9 cellular contexts compared by ENCODE assay signal in the genomic region with DNA sequence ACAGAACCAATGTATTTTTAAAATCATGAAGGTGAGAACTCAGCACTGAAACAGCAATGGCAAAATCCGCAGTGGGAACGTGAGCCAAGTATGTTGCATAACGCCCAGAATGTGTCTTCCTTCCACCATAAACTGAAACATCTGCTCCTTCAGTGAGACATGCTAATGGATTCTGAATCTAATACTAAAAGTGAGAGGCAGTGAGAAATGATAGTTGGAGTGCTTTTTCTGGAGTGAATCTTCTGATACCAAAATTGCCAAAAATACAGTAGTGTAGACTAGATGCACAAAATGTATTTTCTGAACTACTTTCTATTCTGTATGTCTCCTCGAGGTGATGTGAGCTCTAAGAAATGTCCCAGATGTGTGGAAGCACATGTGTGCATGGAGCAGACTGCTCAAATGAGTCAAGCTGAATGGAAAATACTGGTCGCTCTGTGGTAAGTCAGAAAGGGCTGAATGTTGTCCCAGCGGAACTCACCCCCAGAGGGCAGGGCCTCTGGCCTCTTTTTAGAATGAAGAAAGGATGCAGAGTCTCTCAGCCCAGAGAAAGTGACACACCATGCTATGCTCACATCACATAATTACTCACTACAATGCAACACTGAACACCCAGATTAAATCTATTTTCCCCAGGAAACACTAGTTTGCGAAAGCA.
DNase-seq lines count a peak whose midpoint lies in the region; ATAC-seq, FAIRE-seq and TF ChIP-seq lines count a peak whose summit lies in the region.
"Had no signal": no experiment of that assay in that cellular context is flagged by ENCODE, and none has a peak within 500 bp of the region (broad histone marks: within the 10 kb centered on the region; RNA-seq: fewer than 3 reads in every experiment).

No MANE protein-coding gene starts in this region.

- no peaks in the 10 kb centered on the region for H4K20me1 ChIP-seq in H1 (replicated peaks in 1 of 2; ENCODE audit: control insufficient read depth in 1 of 2, insufficient read depth in 2 of 2, low read length in 2 of 2)

- no peak overlapping the region for H3K23ac ChIP-seq in H1 (ENCODE audit: insufficient read length)
- no peak overlapping the region for H3K23ac ChIP-seq in trophoblast cell (ENCODE audit: low read length)

- ATAC-seq in GM21447 (IDR thresholded peaks at IDR 0.05; ENCODE audit: unreplicated experiment) = no peak

- no peak for TF ChIP-seq POLR2A in H1 (IDR thresholded peaks at IDR 0.05; ENCODE audit: control extremely low read depth in 1 of 2, low read depth in 2 of 2, low read length in 2 of 2)

- no peak for FAIRE-seq in H1 (lab: Jason Lieb, UNC)

- H2AFZ ChIP-seq in H1 (ENCODE audit: low read length) (no peak overlapping the region), trophoblast cell (ENCODE audit: insufficient read depth, low read length, poor library complexity) (no peak overlapping the region)

- H2BK120ac ChIP-seq in H1 (replicated peaks; ENCODE audit: low read depth, low read length) = peak overlapping the region; percentile 89
- H2BK120ac ChIP-seq in trophoblast cell (ENCODE audit: insufficient read depth, low read length, poor library complexity) = no peak overlapping the region

- DNase-seq in AG10803 (ENCODE audit: low read depth) (peak; percentile 95), RKO (ENCODE audit: low spot score) (peak; percentile 17), H1 (ENCODE audit: low read depth in 1 of 2, low spot score in 2 of 2) (no peak), trophoblast cell (peak; percentile 37 to 89), iPS-NIHi7 (ENCODE audit: extremely low spot score) (no peak), globus pallidus (ENCODE audit: low spot score) (no peak), NCI-H187 (lab: John Stamatoyannopoulos, UW) (no peak)
- DNase-seq: activated B cell treated with CpG ODN at 0.5 μM for 24 hours had no signal

- no peak overlapping the region for H3K56ac ChIP-seq in H1 (replicated peaks; ENCODE audit: insufficient read length, low read depth, low read length)

- TF ChIP-seq CTCF in AG10803 (conservative IDR thresholded peaks at IDR 0.05; ENCODE audit: low read length) = peak; percentile 41
- TF ChIP-seq CTCF in H1 (IDR thresholded peaks at IDR 0.05; ENCODE audit: control extremely low read depth in 1 of 3, insufficient read depth in 1 of 3, low read depth in 1 of 3, low read length in 3 of 3) = peak in 2 of 3 experiments; percentile 1 to 8; a peak in 1 of 4 replicates

- TF ChIP-seq RAD21 in H1 (IDR thresholded peaks at IDR 0.05 in 1 of 2, conservative IDR thresholded peaks at IDR 0.05 in 1 of 2; ENCODE audit: low read depth in 2 of 2, low read length in 2 of 2) = no peak; a peak in 1 of 4 replicates

- no peak overlapping the region for H3K14ac ChIP-seq in H1 (ENCODE audit: insufficient read length)
- H3K14ac ChIP-seq in trophoblast cell (ENCODE audit: low read length) = no peak overlapping the region

- H3K27me3 ChIP-seq in H1 (replicated peaks in 1 of 4; ENCODE audit: control insufficient read depth in 3 of 4, extremely low read depth in 1 of 4, insufficient read depth in 3 of 4, low read length in 3 of 4) (no peaks in the 10 kb centered on the region), trophoblast cell (ENCODE audit: insufficient read depth, low read length) (no peaks in the 10 kb centered on the region)

- H4K91ac ChIP-seq in H1 (replicated peaks; ENCODE audit: insufficient read length, low read length) = peak overlapping the region; percentile 44
- H4K91ac ChIP-seq in trophoblast cell (ENCODE audit: low read depth, low read length) = no peak overlapping the region

- H3K4ac ChIP-seq in H1 (replicated peaks; ENCODE audit: insufficient read length, low read depth, low read length) (no peak overlapping the region), trophoblast cell (ENCODE audit: low read depth, low read length) (no peak overlapping the region)

- H2BK15ac ChIP-seq in H1 (ENCODE audit: low read length) = no peak overlapping the region

- H3K36me3 ChIP-seq in H1 (ENCODE audit: control insufficient read depth in 2 of 4, insufficient read depth in 4 of 4, low read length in 3 of 4) (no peaks in the 10 kb centered on the region), trophoblast cell (ENCODE audit: control insufficient read depth in 1 of 2, insufficient read depth in 2 of 2, low read length in 2 of 2) (no peaks in the 10 kb centered on the region)

- H2AK5ac ChIP-seq in H1 (ENCODE audit: low read depth, low read length) (peak overlapping the region; percentile 34; the same call in 1 of the 2 replicates), trophoblast cell (ENCODE audit: low read length) (no peak overlapping the region)

- no peak overlapping the region for H2BK20ac ChIP-seq in H1 (ENCODE audit: low read length)

- peak overlapping the region; percentile 11; the same call in 1 of the 2 replicates for H2BK5ac ChIP-seq in H1 (ENCODE audit: low read depth, low read length)
- H2BK5ac ChIP-seq in trophoblast cell (ENCODE audit: low read depth, low read length, poor library complexity) = no peak overlapping the region

- H3K27ac ChIP-seq in H1 (ENCODE audit: low read depth, low read length) = no peak overlapping the region
- H3K27ac ChIP-seq in trophoblast cell (ENCODE audit: low read depth, low read length) = no peak overlapping the region

- no peaks in the 10 kb centered on the region for H3K79me2 ChIP-seq in H1 (ENCODE audit: control insufficient read depth in 1 of 2, insufficient read depth in 2 of 2, low read length in 2 of 2)
- H3K79me2 ChIP-seq in trophoblast cell (ENCODE audit: control insufficient read depth, insufficient read depth, low read length, poor library complexity) = no peaks in the 10 kb centered on the region

- H3K4me2 ChIP-seq in H1 (ENCODE audit: insufficient read depth in 1 of 2, low read depth in 2 of 2, low read length in 2 of 2) = 0 out of 4 replicates have a peak overlapping the region, but pooled peaks of 1 of the 2 experiments have one; percentile 8
- H3K4me2 ChIP-seq in trophoblast cell (ENCODE audit: low read length) = no peak overlapping the region

- H4K8ac ChIP-seq in H1 (ENCODE audit: extremely low read depth, insufficient read depth, low read length) = no peak overlapping the region
- no peak overlapping the region for H4K8ac ChIP-seq in trophoblast cell (ENCODE audit: low read depth, low read length)

- H3K4me1 ChIP-seq in H1 (replicated peaks in 1 of 4; ENCODE audit: control insufficient read depth in 3 of 4, insufficient read depth in 4 of 4, low read length in 3 of 4) = peaks cover 0 to 6% (median under 1%) of the 10 kb centered on the region in 4 experiments; a peak in 5 of 7 replicates
- no peaks in the 10 kb centered on the region for H3K4me1 ChIP-seq in trophoblast cell (ENCODE audit: control insufficient read depth in 1 of 2, insufficient read depth in 2 of 2, low read length in 2 of 2)

- no peak overlapping the region for H3K9ac ChIP-seq in H1 (replicated peaks in 1 of 4; ENCODE audit: extremely low read depth in 1 of 4, low read depth in 3 of 4, low read length in 3 of 4)
- H3K9ac ChIP-seq in trophoblast cell (ENCODE audit: low read length) = no peak overlapping the region

- H3K79me1 ChIP-seq in H1 (ENCODE audit: low read depth, low read length) (no peaks in the 10 kb centered on the region), trophoblast cell (ENCODE audit: low read length) (no peaks in the 10 kb centered on the region)

- no peak overlapping the region for H2BK12ac ChIP-seq in H1 (ENCODE audit: low read depth, low read length)
- no peak overlapping the region for H2BK12ac ChIP-seq in trophoblast cell (ENCODE audit: low read length)

- no peak overlapping the region for H4K5ac ChIP-seq in H1 (ENCODE audit: insufficient read length, low read depth, low read length)

- H3K9me3 ChIP-seq in H1 (ENCODE audit: insufficient read depth in 2 of 2, low read depth in 1 of 2, low read length in 1 of 2) = no peaks in the 10 kb centered on the region
- no peaks in the 10 kb centered on the region for H3K9me3 ChIP-seq in trophoblast cell (ENCODE audit: insufficient read depth, low read depth, low read length)

- no peaks in the 10 kb centered on the region for H3K23me2 ChIP-seq in H1 (ENCODE audit: low read depth, low read length)

- H3K18ac ChIP-seq in H1 (ENCODE audit: extremely low read depth, low read length) (no peak overlapping the region), trophoblast cell (ENCODE audit: low read length) (no peak overlapping the region)

- POLR2A ChIA-PET in H1 (lab: Charles Lee; ENCODE audit: partially characterized antibody) = interaction anchor here (0.9 to 1.4 kb wide), 2 partner anchors 10 to 12 kb away, joined by 3 to 4 read pairs; no protein-coding TSS in a partner anchor

- H3K4me3 ChIP-seq in AG10803 (ENCODE audit: low read length) = peak overlapping the region; percentile 42
- H3K4me3 ChIP-seq in H1 (ENCODE audit: extremely low read depth in 1 of 4, insufficient read depth in 2 of 4, low read depth in 3 of 4, low read length in 4 of 4) = no peak overlapping the region; a peak in 1 of 8 replicates
- no peak overlapping the region for H3K4me3 ChIP-seq in trophoblast cell (ENCODE audit: low read depth, low read length)

- no peak for TF ChIP-seq EP300 in H1 (IDR thresholded peaks at IDR 0.05; ENCODE audit: borderline replicate concordance in 1 of 2, low read depth in 2 of 2, low read length in 2 of 2)

- whole genome bisulfite sequencing in H1 (ENCODE audit: extremely low coverage in 1 of 2, insufficient coverage in 1 of 2, insufficient read length in 1 of 2, insufficient replicate concordance in 2 of 2, low coverage in 1 of 2, low lambda C conversion rate in 2 of 2, missing lambda C conversion rate in 1 of 2), 2 experiments = 69% methylated on average over 7 of the region's 7 CpGs; no CpG with 5 or more reads in 1 of the 2 experiments
- WGBS in trophoblast cell (ENCODE audit: extremely low coverage, insufficient coverage, insufficient read length) = no CpG with 5 or more reads among the region's 7 CpGs

- no peak overlapping the region for H4K12ac ChIP-seq in trophoblast cell (ENCODE audit: low read depth, low read length)

- CTCF ChIA-PET in H1 (lab: Charles Lee; ENCODE audit: partially characterized antibody) = interaction anchor here (1.0 kb wide), 1 partner anchor 22 kb away, joined by 3 read pairs; no protein-coding TSS in a partner anchor

TF ChIP-seq in H1, 55 proteins besides CTCF, POLR2A, EP300 and RAD21 (continues in another document):
- no peak for TF ChIP-seq CHD1 (IDR thresholded peaks at IDR 0.05; ENCODE audit: low read depth, low read length)
- TF ChIP-seq TAF7 (optimal IDR thresholded peaks at IDR 0.05; ENCODE audit: borderline replicate concordance, low read depth, low read length) = no peak
- TF ChIP-seq HDAC2 (IDR thresholded peaks at IDR 0.05; ENCODE audit: borderline replicate concordance in 1 of 2, low read depth in 2 of 2, low read length in 2 of 2) = no peak
- no peak for TF ChIP-seq NANOG (IDR thresholded peaks at IDR 0.05; ENCODE audit: insufficient read depth, low read depth, low read length, poor library complexity, severe bottlenecking)
- TF ChIP-seq JUN (IDR thresholded peaks at IDR 0.05; ENCODE audit: low read depth, low read length) = no peak
- no peak for TF ChIP-seq KDM5A (IDR thresholded peaks at IDR 0.05; ENCODE audit: low read length)
- TF ChIP-seq CTBP2 (IDR thresholded peaks at IDR 0.05; ENCODE audit: borderline replicate concordance, insufficient read depth, insufficient read length, low read length) = no peak

Comparison
In these comparisons a context has a peak if more than half of its experiments do, and no peak if none do; other contexts are left out.
1. DNase-seq: peak in AG10803 (single experiment), RKO (single experiment) and trophoblast cell (2 of 2); none in H1 (0 of 2), iPS-NIHi7 (single experiment), globus pallidus (single experiment) and NCI-H187 (0 of 2).